Comparison of ENCODE assay signal across 8 cellular contexts in genomic region chr1:23809751-23810171, GRCh38. TPM values are rescaled to one million over a fixed set of nuclear protein-coding genes. Genes with fewer than 3 reads are reported as not detected.
DNase-seq lines count a peak whose midpoint lies in the region; ATAC-seq, FAIRE-seq and TF ChIP-seq lines count a peak whose summit lies in the region.

No MANE protein-coding gene starts in this region.

- no peak overlapping the region for H3K27ac ChIP-seq in H1 (ENCODE audit: low read depth, low read length)

- peaks cover 0 to 1% (median 0%) of the 10 kb centered on the region in 4 experiments; a peak in 2 of 7 replicates for H3K4me1 ChIP-seq in H1 (replicated peaks in 1 of 4; ENCODE audit: control insufficient read depth in 3 of 4, insufficient read depth in 4 of 4, low read length in 3 of 4)

- peaks cover 0 to 4% (median 1%) of the 10 kb centered on the region in 4 experiments; a peak in 2 of 8 replicates for H3K36me3 ChIP-seq in H1 (ENCODE audit: control insufficient read depth in 2 of 4, insufficient read depth in 4 of 4, low read length in 3 of 4)

- POLR2A ChIA-PET in activated CD8-positive, alpha-beta T cell treated with anti-CD3 and anti-CD28 coated beads, Interleukin-2, amount 10 ng/mL, durations not matched to agents 7 days and 5 days (lab: Charles Lee): no interaction called here
- POLR2A ChIA-PET in H1 (lab: Charles Lee; ENCODE audit: partially characterized antibody): interaction anchor here (0.8 to 1.6 kb wide), 5 partner anchors 9 to 119 kb away, joined by 3 to 4 read pairs (median 4); partner anchors contain the start of genes GALE and RPL11

- H3K4me2 ChIP-seq in H1 (ENCODE audit: insufficient read depth in 1 of 2, low read depth in 2 of 2, low read length in 2 of 2): no peak overlapping the region

- H3K14ac ChIP-seq in H1 (ENCODE audit: insufficient read length): no peak overlapping the region

- H3K27me3 ChIP-seq in H1 (replicated peaks in 1 of 4; ENCODE audit: control insufficient read depth in 3 of 4, extremely low read depth in 1 of 4, insufficient read depth in 3 of 4, low read length in 3 of 4): no peaks in the 10 kb centered on the region

- no peak overlapping the region for H2AFZ ChIP-seq in H1 (ENCODE audit: low read length)

- no peak overlapping the region for H3K27ac Mint-ChIP-seq in activated CD8-positive, alpha-beta T cell treated with anti-CD3 and anti-CD28 coated beads, Interleukin-2, amount 10 ng/mL, durations not matched to agents 7 days and 5 days

- 23% methylated on average over 6 of the region's 6 CpGs; no CpG with 5 or more reads in 1 of the 2 experiments for WGBS in H1 (ENCODE audit: extremely low coverage in 1 of 2, insufficient coverage in 1 of 2, insufficient read length in 1 of 2, insufficient replicate concordance in 2 of 2, low coverage in 1 of 2, low lambda C conversion rate in 2 of 2, missing lambda C conversion rate in 1 of 2), 2 experiments

- no peak overlapping the region for H4K8ac ChIP-seq in H1 (ENCODE audit: extremely low read depth, insufficient read depth, low read length)

- peaks cover 8% of the 10 kb centered on the region for H3K36me3 Mint-ChIP-seq in activated CD8-positive, alpha-beta T cell treated with anti-CD3 and anti-CD28 coated beads, Interleukin-2, amount 10 ng/mL, durations not matched to agents 7 days and 5 days (ENCODE audit: low read depth)

- no peaks in the 10 kb centered on the region for H3K9me3 Mint-ChIP-seq in activated CD8-positive, alpha-beta T cell treated with anti-CD3 and anti-CD28 coated beads, Interleukin-2, amount 10 ng/mL, durations not matched to agents 7 days and 5 days (ENCODE audit: insufficient read depth)

- H2AK5ac ChIP-seq in H1 (ENCODE audit: low read depth, low read length): no peak overlapping the region

- H3K4me3 ChIP-seq in H1 (ENCODE audit: extremely low read depth in 1 of 4, insufficient read depth in 2 of 4, low read depth in 3 of 4, low read length in 4 of 4): no peak overlapping the region

- no peak overlapping the region for H3K9ac ChIP-seq in H1 (replicated peaks in 1 of 4; ENCODE audit: extremely low read depth in 1 of 4, low read depth in 3 of 4, low read length in 3 of 4)

- H3K79me2 ChIP-seq in H1 (ENCODE audit: control insufficient read depth in 1 of 2, insufficient read depth in 2 of 2, low read length in 2 of 2): no peaks in the 10 kb centered on the region

- peak; percentile 88 for FAIRE-seq in H1 (lab: Jason Lieb, UNC)

- TF ChIP-seq CTCF in GM12873 (IDR thresholded peaks at IDR 0.05; ENCODE audit: insufficient read depth, low read depth, low read length, missing control alignments): peak; percentile 95
- peak; percentile 90 to 97 (median 96) for TF ChIP-seq CTCF in H1 (IDR thresholded peaks at IDR 0.05; ENCODE audit: control extremely low read depth in 1 of 3, insufficient read depth in 1 of 3, low read depth in 1 of 3, low read length in 3 of 3)

- no peak overlapping the region for H2BK12ac ChIP-seq in H1 (ENCODE audit: low read depth, low read length)

- no peak overlapping the region for H3K56ac ChIP-seq in H1 (replicated peaks; ENCODE audit: insufficient read length, low read depth, low read length)

- TF ChIP-seq EP300 in H1 (IDR thresholded peaks at IDR 0.05; ENCODE audit: borderline replicate concordance in 1 of 2, low read depth in 2 of 2, low read length in 2 of 2): no peak

- no peak overlapping the region for H2BK5ac ChIP-seq in H1 (ENCODE audit: low read depth, low read length)

- ATAC-seq in HG03521 (IDR thresholded peaks at IDR 0.05; ENCODE audit: unreplicated experiment): peak; percentile 64
- peak; percentile 97 for ATAC-seq in activated CD8-positive, alpha-beta T cell treated with anti-CD3 and anti-CD28 coated beads, Interleukin-2, amount 10 ng/mL, durations not matched to agents 7 days and 5 days
- no peak for ATAC-seq in GM21526 (IDR thresholded peaks at IDR 0.05; ENCODE audit: low FRiP score, unreplicated experiment)

- no peak overlapping the region for H4K5ac ChIP-seq in H1 (ENCODE audit: insufficient read length, low read depth, low read length)

- no peaks in the 10 kb centered on the region for H3K23me2 ChIP-seq in H1 (ENCODE audit: low read depth, low read length)

- DNase-seq in NK-92 treated with Interleukin-12 subunit alpha and Interleukin-12 subunit beta, amount 100 ng/mL, for 24 hours (lab: John Stamatoyannopoulos, UW): peak; percentile 68
- peak; percentile 92 for DNase-seq in activated CD8-positive, alpha-beta T cell treated with anti-CD3 and anti-CD28 coated beads, Interleukin-2, amount 10 ng/mL, durations not matched to agents 7 days and 5 days
- DNase-seq in H1 (ENCODE audit: low read depth in 1 of 2, low spot score in 2 of 2): peak in 1 of 2 experiments; percentile 86
- DNase-seq in myocyte (ENCODE audit: low read depth): peak; percentile 75
- DNase-seq in stimulated activated naive CD4-positive, alpha-beta T cell (lab: John Stamatoyannopoulos, UW): peak; percentile 59 to 82 (median 75)

- no peaks in the 10 kb centered on the region for H3K27me3 Mint-ChIP-seq in activated CD8-positive, alpha-beta T cell treated with anti-CD3 and anti-CD28 coated beads, Interleukin-2, amount 10 ng/mL, durations not matched to agents 7 days and 5 days (ENCODE audit: low read depth)

- no peak overlapping the region for H2BK120ac ChIP-seq in H1 (replicated peaks; ENCODE audit: low read depth, low read length)

- no peaks in the 10 kb centered on the region for H3K79me1 ChIP-seq in H1 (ENCODE audit: low read depth, low read length)

- peak; percentile 82 to 85 for TF ChIP-seq RAD21 in H1 (IDR thresholded peaks at IDR 0.05 in 1 of 2, conservative IDR thresholded peaks at IDR 0.05 in 1 of 2; ENCODE audit: low read depth in 2 of 2, low read length in 2 of 2)

- H3K4ac ChIP-seq in H1 (replicated peaks; ENCODE audit: insufficient read length, low read depth, low read length): no peak overlapping the region

- no peak overlapping the region for H3K23ac ChIP-seq in H1 (ENCODE audit: insufficient read length)

- H2BK15ac ChIP-seq in H1 (ENCODE audit: low read length): no peak overlapping the region

- H3K4me3 Mint-ChIP-seq in activated CD8-positive, alpha-beta T cell treated with anti-CD3 and anti-CD28 coated beads, Interleukin-2, amount 10 ng/mL, durations not matched to agents 7 days and 5 days: no peak overlapping the region

- no peaks in the 10 kb centered on the region for H3K9me3 ChIP-seq in H1 (ENCODE audit: insufficient read depth in 2 of 2, low read depth in 1 of 2, low read length in 1 of 2)

- H4K91ac ChIP-seq in H1 (replicated peaks; ENCODE audit: insufficient read length, low read length): no peak overlapping the region

- TF ChIP-seq POLR2A in H1 (IDR thresholded peaks at IDR 0.05; ENCODE audit: control extremely low read depth in 1 of 2, low read depth in 2 of 2, low read length in 2 of 2): no peak

- CTCF ChIA-PET in activated CD8-positive, alpha-beta T cell treated with anti-CD3 and anti-CD28 coated beads, Interleukin-2, amount 10 ng/mL, durations not matched to agents 7 days and 5 days (lab: Charles Lee): interaction anchor here (0.6 to 7.7 kb wide), 40 partner anchors 9 to 217 kb away, joined by 3 to 131 read pairs (median 5); partner anchors contain the start of genes CNR2, FUCA1, GALE and HMGCL
- CTCF ChIA-PET in H1 (lab: Charles Lee; ENCODE audit: partially characterized antibody): interaction anchor here (0.5 to 6.5 kb wide), 26 partner anchors 9 to 383 kb away, joined by 3 to 99 read pairs (median 6); partner anchors contain the start of genes FUCA1, GALE and HMGCL

- no peak overlapping the region for H2BK20ac ChIP-seq in H1 (ENCODE audit: low read length)

- H3K4me1 Mint-ChIP-seq in activated CD8-positive, alpha-beta T cell treated with anti-CD3 and anti-CD28 coated beads, Interleukin-2, amount 10 ng/mL, durations not matched to agents 7 days and 5 days (ENCODE audit: low read depth): peaks cover 26% of the 10 kb centered on the region

- peaks cover 0 to 2% of the 10 kb centered on the region in 2 experiments for H4K20me1 ChIP-seq in H1 (replicated peaks in 1 of 2; ENCODE audit: control insufficient read depth in 1 of 2, insufficient read depth in 2 of 2, low read length in 2 of 2)

- H3K18ac ChIP-seq in H1 (ENCODE audit: extremely low read depth, low read length): no peak overlapping the region

RNA-seq across cellular contexts. Expression of gene GALE, which starts 9.2 kb away (rescaled TPM):
- total RNA-seq in activated CD8-positive, alpha-beta T cell treated with anti-CD3 and anti-CD28 coated beads, Interleukin-2, amount 10 ng/mL, durations not matched to agents 7 days and 5 days: 10 to 100 TPM; 27.6 to 31.9 TPM
- 26.0 and 29.9 TPM in 2 replicates for total RNA-seq in H1 (2021; fragmentation: NEBNext Ultra II Directional; extraction: Animal tissue kit (Norgen Biotek cat#: 25700))
- 33.9 and 36.1 TPM in 2 replicates for polyA plus RNA-seq in H1 (2011; rRNA removed)
- polyA plus RNA-seq in H1 (2011; cell fraction: cytosol; rRNA removed): 44.1 TPM
- polyA plus RNA-seq in H1 (2011; cell fraction: nucleus; rRNA removed): 49.2 TPM
- polyA plus RNA-seq in H1 (2012, experiment 1 of 2): 19.7 to 30.9 TPM (median 30.0 TPM) in 4 replicates
- 31.2 TPM for polyA plus RNA-seq in H1 (2012, experiment 2 of 2)
- 34.2 TPM for polyA plus RNA-seq in H1 (2013, experiment 1 of 2)
- 33.2 TPM for polyA plus RNA-seq in H1 (2013, experiment 2 of 2)
- 12.4 and 16.0 TPM in 2 replicates for polyA minus RNA-seq in H1 (2011; rRNA and poly(A)+ RNA removed)
- 6.8 TPM for polyA minus RNA-seq in H1 (2011; cell fraction: cytosol; rRNA and poly(A)+ RNA removed)
- polyA minus RNA-seq in H1 (2011; cell fraction: nucleus; rRNA and poly(A)+ RNA removed): 15.4 TPM
- 28.4 and 32.0 TPM in 2 replicates for total RNA-seq in myocyte
- 16.7 TPM for polyA plus RNA-seq in myocyte (2012)

RNA-seq across cellular contexts. Expression of gene HMGCL, which starts 15.5 kb away (rescaled TPM):
- total RNA-seq in activated CD8-positive, alpha-beta T cell treated with anti-CD3 and anti-CD28 coated beads, Interleukin-2, amount 10 ng/mL, durations not matched to agents 7 days and 5 days: 10 to 100 TPM; 24.9 to 27.1 TPM
- 13.7 and 15.6 TPM in 2 replicates for total RNA-seq in H1 (2021; fragmentation: NEBNext Ultra II Directional; extraction: Animal tissue kit (Norgen Biotek cat#: 25700))
- 19.5 and 24.3 TPM in 2 replicates for polyA plus RNA-seq in H1 (2011; rRNA removed)
- polyA plus RNA-seq in H1 (2011; cell fraction: cytosol; rRNA removed): 29.3 TPM
- polyA plus RNA-seq in H1 (2011; cell fraction: nucleus; rRNA removed): 24.5 TPM
- polyA plus RNA-seq in H1 (2012, experiment 1 of 2): 13.8 to 24.3 TPM (median 19.2 TPM) in 4 replicates
- polyA plus RNA-seq in H1 (2012, experiment 2 of 2): 14.1 TPM
- 11.2 TPM for polyA plus RNA-seq in H1 (2013, experiment 1 of 2)
- 9.9 TPM for polyA plus RNA-seq in H1 (2013, experiment 2 of 2)
- 15.8 and 24.2 TPM in 2 replicates for polyA minus RNA-seq in H1 (2011; rRNA and poly(A)+ RNA removed)
- 10.4 TPM for polyA minus RNA-seq in H1 (2011; cell fraction: cytosol; rRNA and poly(A)+ RNA removed)
- polyA minus RNA-seq in H1 (2011; cell fraction: nucleus; rRNA and poly(A)+ RNA removed): 11.8 TPM
- 38.1 and 42.5 TPM in 2 replicates for total RNA-seq in myocyte
- 44.8 TPM for polyA plus RNA-seq in myocyte (2012)

RNA-seq across cellular contexts. Expression of gene LYPLA2, which starts 18.8 kb away (rescaled TPM):
- total RNA-seq in activated CD8-positive, alpha-beta T cell treated with anti-CD3 and anti-CD28 coated beads, Interleukin-2, amount 10 ng/mL, durations not matched to agents 7 days and 5 days: 10 to 100 TPM; 84.2 to 88.2 TPM
- 138 and 152 TPM in 2 replicates for total RNA-seq in H1 (2021; fragmentation: NEBNext Ultra II Directional; extraction: Animal tissue kit (Norgen Biotek cat#: 25700))
- 211 and 231 TPM in 2 replicates for polyA plus RNA-seq in H1 (2011; rRNA removed)
- polyA plus RNA-seq in H1 (2011; cell fraction: cytosol; rRNA removed): 199 TPM
- 248 TPM for polyA plus RNA-seq in H1 (2011; cell fraction: nucleus; rRNA removed)
- polyA plus RNA-seq in H1 (2012, experiment 1 of 2): 137 to 167 TPM (median 164 TPM) in 4 replicates
- 182 TPM for polyA plus RNA-seq in H1 (2012, experiment 2 of 2)
- 108 TPM for polyA plus RNA-seq in H1 (2013, experiment 1 of 2)
- polyA plus RNA-seq in H1 (2013, experiment 2 of 2): 112 TPM
- polyA minus RNA-seq in H1 (2011; rRNA and poly(A)+ RNA removed): 85.0 and 94.2 TPM in 2 replicates
- 102 TPM for polyA minus RNA-seq in H1 (2011; cell fraction: cytosol; rRNA and poly(A)+ RNA removed)
- 48.5 TPM for polyA minus RNA-seq in H1 (2011; cell fraction: nucleus; rRNA and poly(A)+ RNA removed)
- total RNA-seq in myocyte: 52.5 and 58.3 TPM in 2 replicates
- 42.9 TPM for polyA plus RNA-seq in myocyte (2012)

RNA-seq across cellular contexts. Expression of gene PITHD1, which starts 31.5 kb away (rescaled TPM):
- total RNA-seq in activated CD8-positive, alpha-beta T cell treated with anti-CD3 and anti-CD28 coated beads, Interleukin-2, amount 10 ng/mL, durations not matched to agents 7 days and 5 days: 10 to 100 TPM; 62.3 to 67.9 TPM
- total RNA-seq in H1 (2021; fragmentation: NEBNext Ultra II Directional; extraction: Animal tissue kit (Norgen Biotek cat#: 25700)): 65.0 and 68.8 TPM in 2 replicates
- polyA plus RNA-seq in H1 (2011; rRNA removed): 50.4 and 67.4 TPM in 2 replicates
- 74.7 TPM for polyA plus RNA-seq in H1 (2011; cell fraction: cytosol; rRNA removed)
- 24.3 TPM for polyA plus RNA-seq in H1 (2011; cell fraction: nucleus; rRNA removed)
- polyA plus RNA-seq in H1 (2012, experiment 1 of 2): 58.6 to 81.9 TPM (median 63.5 TPM) in 4 replicates
- 36.7 TPM for polyA plus RNA-seq in H1 (2012, experiment 2 of 2)
- 29.8 TPM for polyA plus RNA-seq in H1 (2013, experiment 1 of 2)
- 29.8 TPM for polyA plus RNA-seq in H1 (2013, experiment 2 of 2)
- polyA minus RNA-seq in H1 (2011; rRNA and poly(A)+ RNA removed): 18.5 and 21.2 TPM in 2 replicates
- polyA minus RNA-seq in H1 (2011; cell fraction: cytosol; rRNA and poly(A)+ RNA removed): 20.4 TPM
- polyA minus RNA-seq in H1 (2011; cell fraction: nucleus; rRNA and poly(A)+ RNA removed): 16.2 TPM
- 51.7 and 53.4 TPM in 2 replicates for total RNA-seq in myocyte
- 35.6 TPM for polyA plus RNA-seq in myocyte (2012)

RNA-seq across cellular contexts. Expression of gene FUCA1, which starts 58.3 kb away (rescaled TPM):
- 1 to 10 TPM; 7.1 to 7.3 TPM for total RNA-seq in activated CD8-positive, alpha-beta T cell treated with anti-CD3 and anti-CD28 coated beads, Interleukin-2, amount 10 ng/mL, durations not matched to agents 7 days and 5 days
- total RNA-seq in H1 (2021; fragmentation: NEBNext Ultra II Directional; extraction: Animal tissue kit (Norgen Biotek cat#: 25700)): 6.4 and 7.1 TPM in 2 replicates
- 4.0 and 5.9 TPM in 2 replicates for polyA plus RNA-seq in H1 (2011; rRNA removed)
- 5.9 TPM for polyA plus RNA-seq in H1 (2011; cell fraction: cytosol; rRNA removed)
- 3.7 TPM for polyA plus RNA-seq in H1 (2011; cell fraction: nucleus; rRNA removed)
- 5.5 to 6.1 TPM (median 6.1 TPM) in 4 replicates for polyA plus RNA-seq in H1 (2012, experiment 1 of 2)
- 2.1 TPM for polyA plus RNA-seq in H1 (2012, experiment 2 of 2)
- 8.6 TPM for polyA plus RNA-seq in H1 (2013, experiment 1 of 2)
- polyA plus RNA-seq in H1 (2013, experiment 2 of 2): 9.7 TPM
- 4.9 and 5.0 TPM in 2 replicates for polyA minus RNA-seq in H1 (2011; rRNA and poly(A)+ RNA removed)
- 2.5 TPM for polyA minus RNA-seq in H1 (2011; cell fraction: cytosol; rRNA and poly(A)+ RNA removed)
- 3.3 TPM for polyA minus RNA-seq in H1 (2011; cell fraction: nucleus; rRNA and poly(A)+ RNA removed)
- total RNA-seq in myocyte: 17.1 and 18.4 TPM in 2 replicates
- polyA plus RNA-seq in myocyte (2012): 10.4 TPM
